ENCODE assay signal across 1 cellular context in the genomic region with DNA sequence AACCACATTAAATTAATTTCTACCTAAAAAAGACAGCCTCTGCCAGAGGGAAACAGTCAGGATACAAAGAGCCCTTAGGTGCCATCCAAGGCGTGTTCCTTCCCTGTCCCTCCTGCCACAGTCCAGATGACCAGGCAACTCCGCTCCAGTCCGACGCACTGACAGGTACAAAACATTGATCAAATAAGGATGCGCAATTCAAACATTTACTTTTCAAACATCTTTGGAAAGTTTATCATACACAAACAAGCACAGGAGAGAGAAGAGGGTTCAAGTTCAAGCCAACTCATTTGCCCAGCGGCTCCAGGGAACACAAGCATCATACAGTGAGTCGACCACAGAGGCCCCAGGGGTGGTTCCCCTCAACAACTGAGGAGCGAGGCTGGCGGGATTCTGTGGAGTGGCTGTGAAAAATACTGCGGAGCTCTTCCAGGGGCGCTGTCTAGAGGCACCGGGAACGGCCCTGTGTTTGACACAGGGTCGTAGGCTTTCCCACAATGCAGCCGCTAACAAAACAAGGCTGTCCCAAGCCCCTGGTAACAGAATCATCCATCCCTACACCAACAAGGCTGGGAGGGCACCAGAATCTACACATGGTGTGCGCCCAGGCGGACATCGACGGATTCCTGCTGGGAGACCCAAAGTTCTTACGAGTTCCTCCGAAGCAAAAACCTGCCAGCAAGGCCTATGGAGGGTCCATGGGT.
TF ChIP-seq lines count a peak whose summit lies in the region.

No MANE protein-coding gene starts in this region.

TF ChIP-seq in HepG2, 621 proteins besides CTCF, POLR2A, EP300 and RAD21 (continued from another document and continues in another):
- TF ChIP-seq, protein P1, sequence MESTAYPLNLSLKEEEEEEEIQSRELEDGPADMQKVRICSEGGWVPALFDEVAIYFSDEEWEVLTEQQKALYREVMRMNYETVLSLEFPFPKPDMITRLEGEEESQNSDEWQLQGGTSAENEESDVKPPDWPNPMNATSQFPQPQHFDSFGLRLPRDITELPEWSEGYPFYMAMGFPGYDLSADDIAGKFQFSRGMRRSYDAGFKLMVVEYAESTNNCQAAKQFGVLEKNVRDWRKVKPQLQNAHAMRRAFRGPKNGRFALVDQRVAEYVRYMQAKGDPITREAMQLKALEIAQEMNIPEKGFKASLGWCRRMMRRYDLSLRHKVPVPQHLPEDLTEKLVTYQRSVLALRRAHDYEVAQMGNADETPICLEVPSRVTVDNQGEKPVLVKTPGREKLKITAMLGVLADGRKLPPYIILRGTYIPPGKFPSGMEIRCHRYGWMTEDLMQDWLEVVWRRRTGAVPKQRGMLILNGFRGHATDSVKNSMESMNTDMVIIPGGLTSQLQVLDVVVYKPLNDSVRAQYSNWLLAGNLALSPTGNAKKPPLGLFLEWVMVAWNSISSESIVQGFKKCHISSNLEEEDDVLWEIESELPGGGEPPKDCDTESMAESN (CRISPR knock-in tag; conservative IDR thresholded peaks at IDR 0.05): no peak
- no peak for TF ChIP-seq FOXP1 (IDR thresholded peaks at IDR 0.05)
- peak; percentile 44; the same call in 1 of the 2 replicates for TF ChIP-seq FOXP1 (CRISPR knock-in tag; IDR thresholded peaks at IDR 0.05)
- TF ChIP-seq RARA (CRISPR knock-in tag; IDR thresholded peaks at IDR 0.05): peak; percentile 97
- no peak for TF ChIP-seq ZNF558 (CRISPR knock-in tag; IDR thresholded peaks at IDR 0.05; ENCODE audit: borderline replicate concordance)
- TF ChIP-seq, protein P2, sequence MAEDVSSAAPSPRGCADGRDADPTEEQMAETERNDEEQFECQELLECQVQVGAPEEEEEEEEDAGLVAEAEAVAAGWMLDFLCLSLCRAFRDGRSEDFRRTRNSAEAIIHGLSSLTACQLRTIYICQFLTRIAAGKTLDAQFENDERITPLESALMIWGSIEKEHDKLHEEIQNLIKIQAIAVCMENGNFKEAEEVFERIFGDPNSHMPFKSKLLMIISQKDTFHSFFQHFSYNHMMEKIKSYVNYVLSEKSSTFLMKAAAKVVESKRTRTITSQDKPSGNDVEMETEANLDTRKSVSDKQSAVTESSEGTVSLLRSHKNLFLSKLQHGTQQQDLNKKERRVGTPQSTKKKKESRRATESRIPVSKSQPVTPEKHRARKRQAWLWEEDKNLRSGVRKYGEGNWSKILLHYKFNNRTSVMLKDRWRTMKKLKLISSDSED (CRISPR knock-in tag; IDR thresholded peaks at IDR 0.05): no peak
- TF ChIP-seq, protein P3, sequence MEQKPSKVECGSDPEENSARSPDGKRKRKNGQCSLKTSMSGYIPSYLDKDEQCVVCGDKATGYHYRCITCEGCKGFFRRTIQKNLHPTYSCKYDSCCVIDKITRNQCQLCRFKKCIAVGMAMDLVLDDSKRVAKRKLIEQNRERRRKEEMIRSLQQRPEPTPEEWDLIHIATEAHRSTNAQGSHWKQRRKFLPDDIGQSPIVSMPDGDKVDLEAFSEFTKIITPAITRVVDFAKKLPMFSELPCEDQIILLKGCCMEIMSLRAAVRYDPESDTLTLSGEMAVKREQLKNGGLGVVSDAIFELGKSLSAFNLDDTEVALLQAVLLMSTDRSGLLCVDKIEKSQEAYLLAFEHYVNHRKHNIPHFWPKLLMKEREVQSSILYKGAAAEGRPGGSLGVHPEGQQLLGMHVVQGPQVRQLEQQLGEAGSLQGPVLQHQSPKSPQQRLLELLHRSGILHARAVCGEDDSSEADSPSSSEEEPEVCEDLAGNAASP (CRISPR knock-in tag; IDR thresholded peaks at IDR 0.05; ENCODE audit: borderline replicate concordance): 0 out of 2 replicates have a peak, but pooled peaks have one; percentile 27
- 0 out of 2 replicates have a peak, but pooled peaks have one; percentile 19 for TF ChIP-seq HDAC2 (CRISPR knock-in tag; IDR thresholded peaks at IDR 0.05)
- no peak for TF ChIP-seq MTA1 (CRISPR knock-in tag; IDR thresholded peaks at IDR 0.05; ENCODE audit: borderline replicate concordance)
- TF ChIP-seq, protein P4, sequence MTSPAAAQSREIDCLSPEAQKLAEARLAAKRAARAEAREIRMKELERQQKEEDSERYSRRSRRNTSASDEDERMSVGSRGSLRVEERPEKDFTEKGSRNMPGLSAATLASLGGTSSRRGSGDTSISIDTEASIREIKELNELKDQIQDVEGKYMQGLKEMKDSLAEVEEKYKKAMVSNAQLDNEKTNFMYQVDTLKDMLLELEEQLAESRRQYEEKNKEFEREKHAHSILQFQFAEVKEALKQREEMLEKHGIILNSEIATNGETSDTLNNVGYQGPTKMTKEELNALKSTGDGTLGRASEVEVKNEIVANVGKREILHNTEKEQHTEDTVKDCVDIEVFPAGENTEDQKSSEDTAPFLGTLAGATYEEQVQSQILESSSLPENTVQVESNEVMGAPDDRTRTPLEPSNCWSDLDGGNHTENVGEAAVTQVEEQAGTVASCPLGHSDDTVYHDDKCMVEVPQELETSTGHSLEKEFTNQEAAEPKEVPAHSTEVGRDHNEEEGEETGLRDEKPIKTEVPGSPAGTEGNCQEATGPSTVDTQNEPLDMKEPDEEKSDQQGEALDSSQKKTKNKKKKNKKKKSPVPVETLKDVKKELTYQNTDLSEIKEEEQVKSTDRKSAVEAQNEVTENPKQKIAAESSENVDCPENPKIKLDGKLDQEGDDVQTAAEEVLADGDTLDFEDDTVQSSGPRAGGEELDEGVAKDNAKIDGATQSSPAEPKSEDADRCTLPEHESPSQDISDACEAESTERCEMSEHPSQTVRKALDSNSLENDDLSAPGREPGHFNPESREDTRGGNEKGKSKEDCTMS (CRISPR knock-in tag; conservative IDR thresholded peaks at IDR 0.05): no peak
- TF ChIP-seq ZNF747 (CRISPR knock-in tag; IDR thresholded peaks at IDR 0.05; ENCODE audit: borderline replicate concordance): 0 out of 2 replicates have a peak, but pooled peaks have one; percentile 26
- no peak for TF ChIP-seq ZNF780A (CRISPR knock-in tag; IDR thresholded peaks at IDR 0.05)
- TF ChIP-seq, protein P5, sequence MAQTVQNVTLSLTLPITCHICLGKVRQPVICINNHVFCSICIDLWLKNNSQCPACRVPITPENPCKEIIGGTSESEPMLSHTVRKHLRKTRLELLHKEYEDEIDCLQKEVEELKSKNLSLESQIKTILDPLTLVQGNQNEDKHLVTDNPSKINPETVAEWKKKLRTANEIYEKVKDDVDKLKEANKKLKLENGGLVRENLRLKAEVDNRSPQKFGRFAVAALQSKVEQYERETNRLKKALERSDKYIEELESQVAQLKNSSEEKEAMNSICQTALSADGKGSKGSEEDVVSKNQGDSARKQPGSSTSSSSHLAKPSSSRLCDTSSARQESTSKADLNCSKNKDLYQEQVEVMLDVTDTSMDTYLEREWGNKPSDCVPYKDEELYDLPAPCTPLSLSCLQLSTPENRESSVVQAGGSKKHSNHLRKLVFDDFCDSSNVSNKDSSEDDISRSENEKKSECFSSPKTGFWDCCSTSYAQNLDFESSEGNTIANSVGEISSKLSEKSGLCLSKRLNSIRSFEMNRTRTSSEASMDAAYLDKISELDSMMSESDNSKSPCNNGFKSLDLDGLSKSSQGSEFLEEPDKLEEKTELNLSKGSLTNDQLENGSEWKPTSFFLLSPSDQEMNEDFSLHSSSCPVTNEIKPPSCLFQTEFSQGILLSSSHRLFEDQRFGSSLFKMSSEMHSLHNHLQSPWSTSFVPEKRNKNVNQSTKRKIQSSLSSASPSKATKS (CRISPR knock-in tag; IDR thresholded peaks at IDR 0.05): no peak
- TF ChIP-seq, protein P6, sequence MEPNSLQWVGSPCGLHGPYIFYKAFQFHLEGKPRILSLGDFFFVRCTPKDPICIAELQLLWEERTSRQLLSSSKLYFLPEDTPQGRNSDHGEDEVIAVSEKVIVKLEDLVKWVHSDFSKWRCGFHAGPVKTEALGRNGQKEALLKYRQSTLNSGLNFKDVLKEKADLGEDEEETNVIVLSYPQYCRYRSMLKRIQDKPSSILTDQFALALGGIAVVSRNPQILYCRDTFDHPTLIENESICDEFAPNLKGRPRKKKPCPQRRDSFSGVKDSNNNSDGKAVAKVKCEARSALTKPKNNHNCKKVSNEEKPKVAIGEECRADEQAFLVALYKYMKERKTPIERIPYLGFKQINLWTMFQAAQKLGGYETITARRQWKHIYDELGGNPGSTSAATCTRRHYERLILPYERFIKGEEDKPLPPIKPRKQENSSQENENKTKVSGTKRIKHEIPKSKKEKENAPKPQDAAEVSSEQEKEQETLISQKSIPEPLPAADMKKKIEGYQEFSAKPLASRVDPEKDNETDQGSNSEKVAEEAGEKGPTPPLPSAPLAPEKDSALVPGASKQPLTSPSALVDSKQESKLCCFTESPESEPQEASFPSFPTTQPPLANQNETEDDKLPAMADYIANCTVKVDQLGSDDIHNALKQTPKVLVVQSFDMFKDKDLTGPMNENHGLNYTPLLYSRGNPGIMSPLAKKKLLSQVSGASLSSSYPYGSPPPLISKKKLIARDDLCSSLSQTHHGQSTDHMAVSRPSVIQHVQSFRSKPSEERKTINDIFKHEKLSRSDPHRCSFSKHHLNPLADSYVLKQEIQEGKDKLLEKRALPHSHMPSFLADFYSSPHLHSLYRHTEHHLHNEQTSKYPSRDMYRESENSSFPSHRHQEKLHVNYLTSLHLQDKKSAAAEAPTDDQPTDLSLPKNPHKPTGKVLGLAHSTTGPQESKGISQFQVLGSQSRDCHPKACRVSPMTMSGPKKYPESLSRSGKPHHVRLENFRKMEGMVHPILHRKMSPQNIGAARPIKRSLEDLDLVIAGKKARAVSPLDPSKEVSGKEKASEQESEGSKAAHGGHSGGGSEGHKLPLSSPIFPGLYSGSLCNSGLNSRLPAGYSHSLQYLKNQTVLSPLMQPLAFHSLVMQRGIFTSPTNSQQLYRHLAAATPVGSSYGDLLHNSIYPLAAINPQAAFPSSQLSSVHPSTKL (CRISPR knock-in tag; IDR thresholded peaks at IDR 0.05): peak; percentile 41
- TF ChIP-seq SOX6 (IDR thresholded peaks at IDR 0.05): no peak
- TF ChIP-seq SOX6 (CRISPR knock-in tag; IDR thresholded peaks at IDR 0.05): peak; percentile 18; the same call in 1 of the 2 replicates
- peak; percentile 82; the same call in 1 of the 2 replicates for TF ChIP-seq RXRA (CRISPR knock-in tag; IDR thresholded peaks at IDR 0.05)
- TF ChIP-seq, protein P7, sequence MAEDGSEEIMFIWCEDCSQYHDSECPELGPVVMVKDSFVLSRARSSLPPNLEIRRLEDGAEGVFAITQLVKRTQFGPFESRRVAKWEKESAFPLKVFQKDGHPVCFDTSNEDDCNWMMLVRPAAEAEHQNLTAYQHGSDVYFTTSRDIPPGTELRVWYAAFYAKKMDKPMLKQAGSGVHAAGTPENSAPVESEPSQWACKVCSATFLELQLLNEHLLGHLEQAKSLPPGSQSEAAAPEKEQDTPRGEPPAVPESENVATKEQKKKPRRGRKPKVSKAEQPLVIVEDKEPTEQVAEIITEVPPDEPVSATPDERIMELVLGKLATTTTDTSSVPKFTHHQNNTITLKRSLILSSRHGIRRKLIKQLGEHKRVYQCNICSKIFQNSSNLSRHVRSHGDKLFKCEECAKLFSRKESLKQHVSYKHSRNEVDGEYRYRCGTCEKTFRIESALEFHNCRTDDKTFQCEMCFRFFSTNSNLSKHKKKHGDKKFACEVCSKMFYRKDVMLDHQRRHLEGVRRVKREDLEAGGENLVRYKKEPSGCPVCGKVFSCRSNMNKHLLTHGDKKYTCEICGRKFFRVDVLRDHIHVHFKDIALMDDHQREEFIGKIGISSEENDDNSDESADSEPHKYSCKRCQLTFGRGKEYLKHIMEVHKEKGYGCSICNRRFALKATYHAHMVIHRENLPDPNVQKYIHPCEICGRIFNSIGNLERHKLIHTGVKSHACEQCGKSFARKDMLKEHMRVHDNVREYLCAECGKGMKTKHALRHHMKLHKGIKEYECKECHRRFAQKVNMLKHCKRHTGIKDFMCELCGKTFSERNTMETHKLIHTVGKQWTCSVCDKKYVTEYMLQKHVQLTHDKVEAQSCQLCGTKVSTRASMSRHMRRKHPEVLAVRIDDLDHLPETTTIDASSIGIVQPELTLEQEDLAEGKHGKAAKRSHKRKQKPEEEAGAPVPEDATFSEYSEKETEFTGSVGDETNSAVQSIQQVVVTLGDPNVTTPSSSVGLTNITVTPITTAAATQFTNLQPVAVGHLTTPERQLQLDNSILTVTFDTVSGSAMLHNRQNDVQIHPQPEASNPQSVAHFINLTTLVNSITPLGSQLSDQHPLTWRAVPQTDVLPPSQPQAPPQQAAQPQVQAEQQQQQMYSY (CRISPR knock-in tag; IDR thresholded peaks at IDR 0.05): peak; percentile 62; the same call in 1 of the 2 replicates
- peak; percentile 82 for TF ChIP-seq BCL6 (CRISPR knock-in tag; IDR thresholded peaks at IDR 0.05)
- TF ChIP-seq, protein P8, sequence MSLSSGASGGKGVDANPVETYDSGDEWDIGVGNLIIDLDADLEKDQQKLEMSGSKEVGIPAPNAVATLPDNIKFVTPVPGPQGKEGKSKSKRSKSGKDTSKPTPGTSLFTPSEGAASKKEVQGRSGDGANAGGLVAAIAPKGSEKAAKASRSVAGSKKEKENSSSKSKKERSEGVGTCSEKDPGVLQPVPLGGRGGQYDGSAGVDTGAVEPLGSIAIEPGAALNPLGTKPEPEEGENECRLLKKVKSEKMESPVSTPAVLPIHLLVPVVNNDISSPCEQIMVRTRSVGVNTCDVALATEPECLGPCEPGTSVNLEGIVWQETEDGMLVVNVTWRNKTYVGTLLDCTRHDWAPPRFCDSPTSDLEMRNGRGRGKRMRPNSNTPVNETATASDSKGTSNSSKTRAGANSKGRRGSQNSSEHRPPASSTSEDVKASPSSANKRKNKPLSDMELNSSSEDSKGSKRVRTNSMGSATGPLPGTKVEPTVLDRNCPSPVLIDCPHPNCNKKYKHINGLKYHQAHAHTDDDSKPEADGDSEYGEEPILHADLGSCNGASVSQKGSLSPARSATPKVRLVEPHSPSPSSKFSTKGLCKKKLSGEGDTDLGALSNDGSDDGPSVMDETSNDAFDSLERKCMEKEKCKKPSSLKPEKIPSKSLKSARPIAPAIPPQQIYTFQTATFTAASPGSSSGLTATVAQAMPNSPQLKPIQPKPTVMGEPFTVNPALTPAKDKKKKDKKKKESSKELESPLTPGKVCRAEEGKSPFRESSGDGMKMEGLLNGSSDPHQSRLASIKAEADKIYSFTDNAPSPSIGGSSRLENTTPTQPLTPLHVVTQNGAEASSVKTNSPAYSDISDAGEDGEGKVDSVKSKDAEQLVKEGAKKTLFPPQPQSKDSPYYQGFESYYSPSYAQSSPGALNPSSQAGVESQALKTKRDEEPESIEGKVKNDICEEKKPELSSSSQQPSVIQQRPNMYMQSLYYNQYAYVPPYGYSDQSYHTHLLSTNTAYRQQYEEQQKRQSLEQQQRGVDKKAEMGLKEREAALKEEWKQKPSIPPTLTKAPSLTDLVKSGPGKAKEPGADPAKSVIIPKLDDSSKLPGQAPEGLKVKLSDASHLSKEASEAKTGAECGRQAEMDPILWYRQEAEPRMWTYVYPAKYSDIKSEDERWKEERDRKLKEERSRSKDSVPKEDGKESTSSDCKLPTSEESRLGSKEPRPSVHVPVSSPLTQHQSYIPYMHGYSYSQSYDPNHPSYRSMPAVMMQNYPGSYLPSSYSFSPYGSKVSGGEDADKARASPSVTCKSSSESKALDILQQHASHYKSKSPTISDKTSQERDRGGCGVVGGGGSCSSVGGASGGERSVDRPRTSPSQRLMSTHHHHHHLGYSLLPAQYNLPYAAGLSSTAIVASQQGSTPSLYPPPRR (CRISPR knock-in tag; IDR thresholded peaks at IDR 0.05; ENCODE audit: borderline replicate concordance): 0 out of 2 replicates have a peak, but pooled peaks have one; percentile 33
- TF ChIP-seq FOXA1 (IDR thresholded peaks at IDR 0.05): no peak
- peak; percentile 71 for TF ChIP-seq FOXA1 (CRISPR knock-in tag; IDR thresholded peaks at IDR 0.05)
- TF ChIP-seq GATAD2A (CRISPR knock-in tag; IDR thresholded peaks at IDR 0.05): 0 out of 2 replicates have a peak, but pooled peaks have one; percentile 32
- TF ChIP-seq, protein P9, sequence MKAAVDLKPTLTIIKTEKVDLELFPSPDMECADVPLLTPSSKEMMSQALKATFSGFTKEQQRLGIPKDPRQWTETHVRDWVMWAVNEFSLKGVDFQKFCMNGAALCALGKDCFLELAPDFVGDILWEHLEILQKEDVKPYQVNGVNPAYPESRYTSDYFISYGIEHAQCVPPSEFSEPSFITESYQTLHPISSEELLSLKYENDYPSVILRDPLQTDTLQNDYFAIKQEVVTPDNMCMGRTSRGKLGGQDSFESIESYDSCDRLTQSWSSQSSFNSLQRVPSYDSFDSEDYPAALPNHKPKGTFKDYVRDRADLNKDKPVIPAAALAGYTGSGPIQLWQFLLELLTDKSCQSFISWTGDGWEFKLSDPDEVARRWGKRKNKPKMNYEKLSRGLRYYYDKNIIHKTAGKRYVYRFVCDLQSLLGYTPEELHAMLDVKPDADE (CRISPR knock-in tag; IDR thresholded peaks at IDR 0.05): no peak
